8 cellular contexts compared by ENCODE assay signal in the genomic region with DNA sequence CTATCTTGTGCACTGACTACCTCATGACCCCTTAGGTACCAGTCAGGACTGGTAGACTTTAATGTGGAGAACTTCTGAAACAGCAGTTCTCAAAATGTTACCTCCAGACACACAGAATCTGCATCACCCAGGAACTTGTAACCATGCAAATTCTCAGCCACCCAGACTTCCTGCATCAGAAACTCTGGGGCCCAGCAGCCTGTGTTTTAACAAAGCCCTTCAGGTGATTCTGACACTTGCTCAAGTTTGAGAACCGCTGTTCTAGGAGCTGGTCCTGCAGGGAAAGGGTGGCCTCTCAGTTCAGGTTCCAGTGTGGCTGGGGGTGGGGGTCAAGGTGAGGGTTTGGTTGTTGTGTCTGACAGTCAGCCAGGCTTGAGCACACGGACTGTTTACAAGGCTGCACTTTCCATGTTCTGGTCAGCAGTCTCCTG. TPM values are rescaled to one million over a fixed set of nuclear protein-coding genes. Genes with fewer than 3 reads are reported as not detected.
DNase-seq lines count a peak whose midpoint lies in the region; ATAC-seq, FAIRE-seq and TF ChIP-seq lines count a peak whose summit lies in the region.

No MANE protein-coding gene starts in this region.

- 0 out of 3 replicates have a peak overlapping the region, but pooled peaks have one; percentile 66 for H3K4me3 ChIP-seq in A549

- H3K27ac Mint-ChIP-seq in activated T-helper 2 cell treated with anti-CD3 and anti-CD28 coated beads, Interferon-gamma antibody, Interleukin-2, Interleukin-4, amounts not matched to agents 10 μg/mL and 5 μg/mL and 100 μg/mL, durations not matched to agents 14 hours and 24 hours and 36 hours, result peak overlapping the region; percentile 92
- H3K27ac Mint-ChIP-seq in nephron progenitor cell, result no peak overlapping the region

- intact Hi-C loops in activated T-helper 2 cell treated with anti-CD3 and anti-CD28 coated beads, Interferon-gamma antibody, Interleukin-2, Interleukin-4, amounts not matched to agents 10 μg/mL and 5 μg/mL and 100 μg/mL, durations not matched to agents 14 hours and 24 hours and 36 hours (cut with micrococcal nuclease), result loop anchor here (1.0 kb wide), 1 partner anchor 28 kb away; no protein-coding TSS in a partner anchor

- peak overlapping the region; percentile 88 for H3K4me3 Mint-ChIP-seq in activated T-helper 2 cell treated with anti-CD3 and anti-CD28 coated beads, Interferon-gamma antibody, Interleukin-2, Interleukin-4, amounts not matched to agents 10 μg/mL and 5 μg/mL and 100 μg/mL, durations not matched to agents 14 hours and 24 hours and 36 hours (ENCODE audit: low read depth)
- H3K4me3 Mint-ChIP-seq in nephron progenitor cell, result peak overlapping the region; percentile 94

- WGBS in A549 (ENCODE audit: missing lambda C conversion rate), result 93% methylated on average over 2 of the region's 2 CpGs

- H3K36me3 Mint-ChIP-seq in activated T-helper 2 cell treated with anti-CD3 and anti-CD28 coated beads, Interferon-gamma antibody, Interleukin-2, Interleukin-4, amounts not matched to agents 10 μg/mL and 5 μg/mL and 100 μg/mL, durations not matched to agents 14 hours and 24 hours and 36 hours (ENCODE audit: low read depth), result peaks cover 66% of the 10 kb centered on the region
- peaks cover 54% of the 10 kb centered on the region for H3K36me3 Mint-ChIP-seq in nephron progenitor cell (ENCODE audit: low read depth)

- peaks cover 10% of the 10 kb centered on the region for H3K9me3 Mint-ChIP-seq in activated T-helper 2 cell treated with anti-CD3 and anti-CD28 coated beads, Interferon-gamma antibody, Interleukin-2, Interleukin-4, amounts not matched to agents 10 μg/mL and 5 μg/mL and 100 μg/mL, durations not matched to agents 14 hours and 24 hours and 36 hours
- peaks cover 45% of the 10 kb centered on the region for H3K9me3 Mint-ChIP-seq in nephron progenitor cell

- no peaks in the 10 kb centered on the region for H3K27me3 Mint-ChIP-seq in activated T-helper 2 cell treated with anti-CD3 and anti-CD28 coated beads, Interferon-gamma antibody, Interleukin-2, Interleukin-4, amounts not matched to agents 10 μg/mL and 5 μg/mL and 100 μg/mL, durations not matched to agents 14 hours and 24 hours and 36 hours (ENCODE audit: low read depth)
- H3K27me3 Mint-ChIP-seq in nephron progenitor cell (ENCODE audit: low read depth, poor library complexity), result peaks cover 17% of the 10 kb centered on the region

- no peak for TF ChIP-seq CTCF in A549 (IDR thresholded peaks at IDR 0.05)
- TF ChIP-seq CTCF in nephron progenitor cell (IDR thresholded peaks at IDR 0.05), result no peak

- ATAC-seq in A549 (no peak), GM19025 (IDR thresholded peaks at IDR 0.05; ENCODE audit: low read depth, unreplicated experiment) (peak; percentile 31), HG03139 (IDR thresholded peaks at IDR 0.05; ENCODE audit: unreplicated experiment) (peak; percentile 43)

- peak overlapping the region; percentile 90 for H3K4me2 ChIP-seq in A549

- DNase-seq in A549 (ENCODE audit: low read depth in 1 of 2, low spot score in 1 of 2) (no peak), nephron progenitor cell (no peak), GOT3 (lab: John Stamatoyannopoulos, UW) (no peak), NCI-H1436 treated with DMSO at 0.1 percent for 48 hours (lab: John Stamatoyannopoulos, UW) (no peak), NCI-H2227 treated with DMSO at 0.1 percent for 48 hours (lab: John Stamatoyannopoulos, UW) (no peak)
- DNase-seq in activated T-helper 2 cell treated with anti-CD3 and anti-CD28 coated beads, Interferon-gamma antibody, Interleukin-2, Interleukin-4, amounts not matched to agents 10 μg/mL and 5 μg/mL and 100 μg/mL, durations not matched to agents 14 hours and 24 hours and 36 hours (ENCODE audit: low spot score), result peak; percentile 35

- no peaks in the 10 kb centered on the region for H3K9me3 ChIP-seq in A549

- TF ChIP-seq RAD21 in A549 (conservative IDR thresholded peaks at IDR 0.05 in 1 of 2, IDR thresholded peaks at IDR 0.05 in 1 of 2), result no peak

- POLR2A ChIA-PET in A549 (lab: Yijun Ruan, JAX), result no interaction called here

- peaks cover 21% of the 10 kb centered on the region for H3K4me1 ChIP-seq in A549

- H3K4me1 Mint-ChIP-seq in activated T-helper 2 cell treated with anti-CD3 and anti-CD28 coated beads, Interferon-gamma antibody, Interleukin-2, Interleukin-4, amounts not matched to agents 10 μg/mL and 5 μg/mL and 100 μg/mL, durations not matched to agents 14 hours and 24 hours and 36 hours (ENCODE audit: low read depth), result peaks cover 27% of the 10 kb centered on the region
- peaks cover 13% of the 10 kb centered on the region for H3K4me1 Mint-ChIP-seq in nephron progenitor cell

- CTCF ChIA-PET in A549 (lab: Yijun Ruan, JAX), result no interaction called here

- no peak for TF ChIP-seq POLR2A in A549 (IDR thresholded peaks at IDR 0.05; ENCODE audit: low read length)

- FAIRE-seq in A549 (lab: Jason Lieb, UNC), result no peak

- no peak for TF ChIP-seq EP300 in A549 (IDR thresholded peaks at IDR 0.05)

- peak overlapping the region in 1 of 2 experiments; percentile 99; a peak in 3 of 6 replicates for H3K27ac ChIP-seq in A549

TF ChIP-seq in A549, 52 proteins besides CTCF, POLR2A, EP300 and RAD21:
- no peak for TF ChIP-seq TP53 (CRISPR knock-in tag; IDR thresholded peaks at IDR 0.05)
- TF ChIP-seq, protein P1, sequence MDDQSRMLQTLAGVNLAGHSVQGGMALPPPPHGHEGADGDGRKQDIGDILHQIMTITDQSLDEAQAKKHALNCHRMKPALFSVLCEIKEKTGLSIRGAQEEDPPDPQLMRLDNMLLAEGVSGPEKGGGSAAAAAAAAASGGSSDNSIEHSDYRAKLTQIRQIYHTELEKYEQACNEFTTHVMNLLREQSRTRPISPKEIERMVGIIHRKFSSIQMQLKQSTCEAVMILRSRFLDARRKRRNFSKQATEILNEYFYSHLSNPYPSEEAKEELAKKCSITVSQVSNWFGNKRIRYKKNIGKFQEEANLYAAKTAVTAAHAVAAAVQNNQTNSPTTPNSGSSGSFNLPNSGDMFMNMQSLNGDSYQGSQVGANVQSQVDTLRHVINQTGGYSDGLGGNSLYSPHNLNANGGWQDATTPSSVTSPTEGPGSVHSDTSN (IDR thresholded peaks at IDR 0.05), result no peak

RNA-seq across cellular contexts. Expression of a gene that starts 28.4 kb away (rescaled TPM):
- polyA plus RNA-seq in A549 (2011; rRNA removed) (19.2 and 23.4 TPM in 2 replicates), A549 (2017; fragmentation: RNase III; extraction: RNeasy Plus Mini Kit Qiagen cat#74134 plus additional on column Dnase treatment) (11.8 to 13.9 TPM (median 13.9 TPM) in 3 replicates)
- polyA plus RNA-seq in A549 (2012; cell fraction: cytosol; rRNA removed), result 2.6 and 3.5 TPM in 2 replicates
- 2.9 and 3.6 TPM in 2 replicates for polyA plus RNA-seq in A549 (2012; cell fraction: nucleus; rRNA removed)
- polyA minus RNA-seq in A549 (2011; rRNA and poly(A)+ RNA removed), result 9.0 and 10.8 TPM in 2 replicates
- 28.2 and 28.8 TPM in 2 replicates for total RNA-seq in activated T-helper 2 cell treated with anti-CD3 and anti-CD28 coated beads, Interferon-gamma antibody, Interleukin-2, Interleukin-4, amounts not matched to agents 10 μg/mL and 5 μg/mL and 100 μg/mL, durations not matched to agents 14 hours and 24 hours and 36 hours

RNA-seq across cellular contexts. Expression of a gene that starts 30.0 kb away (rescaled TPM):
- polyA plus RNA-seq in A549 (2011; rRNA removed) (53.0 and 56.3 TPM in 2 replicates), A549 (2017; fragmentation: RNase III; extraction: RNeasy Plus Mini Kit Qiagen cat#74134 plus additional on column Dnase treatment) (54.6 to 63.4 TPM (median 61.8 TPM) in 3 replicates)
- polyA plus RNA-seq in A549 (2012; cell fraction: cytosol; rRNA removed), result 50.1 and 71.5 TPM in 2 replicates
- 71.5 and 99.2 TPM in 2 replicates for polyA plus RNA-seq in A549 (2012; cell fraction: nucleus; rRNA removed)
- 46.1 and 49.2 TPM in 2 replicates for polyA minus RNA-seq in A549 (2011; rRNA and poly(A)+ RNA removed)
- 122 TPM in 2 replicates for total RNA-seq in activated T-helper 2 cell treated with anti-CD3 and anti-CD28 coated beads, Interferon-gamma antibody, Interleukin-2, Interleukin-4, amounts not matched to agents 10 μg/mL and 5 μg/mL and 100 μg/mL, durations not matched to agents 14 hours and 24 hours and 36 hours

Comparison
In these comparisons a context has a peak if more than half of its experiments do, and no peak if none do; other contexts are left out.
1. ATAC-seq: peak in GM19025 (single experiment) and HG03139 (single experiment); none in A549 (0 of 2).